In genomic region chr3:36380171-36381031, GRCh38 we compare ENCODE assay signal across 1 cellular context.
TF ChIP-seq lines count a peak whose summit lies in the region.

A gene with protein sequence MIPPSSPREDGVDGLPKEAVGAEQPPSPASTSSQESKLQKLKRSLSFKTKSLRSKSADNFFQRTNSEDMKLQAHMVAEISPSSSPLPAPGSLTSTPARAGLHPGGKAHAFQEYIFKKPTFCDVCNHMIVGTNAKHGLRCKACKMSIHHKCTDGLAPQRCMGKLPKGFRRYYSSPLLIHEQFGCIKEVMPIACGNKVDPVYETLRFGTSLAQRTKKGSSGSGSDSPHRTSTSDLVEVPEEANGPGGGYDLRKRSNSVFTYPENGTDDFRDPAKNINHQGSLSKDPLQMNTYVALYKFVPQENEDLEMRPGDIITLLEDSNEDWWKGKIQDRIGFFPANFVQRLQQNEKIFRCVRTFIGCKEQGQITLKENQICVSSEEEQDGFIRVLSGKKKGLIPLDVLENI (plus strand): TSS chr3:36380504. CDS start chr3:36380644, 140 bp downstream.

TF ChIP-seq in HEK293, 187 proteins besides CTCF, POLR2A, EP300 and RAD21 (continued from another document and continues in another):
- TF ChIP-seq, protein P1, sequence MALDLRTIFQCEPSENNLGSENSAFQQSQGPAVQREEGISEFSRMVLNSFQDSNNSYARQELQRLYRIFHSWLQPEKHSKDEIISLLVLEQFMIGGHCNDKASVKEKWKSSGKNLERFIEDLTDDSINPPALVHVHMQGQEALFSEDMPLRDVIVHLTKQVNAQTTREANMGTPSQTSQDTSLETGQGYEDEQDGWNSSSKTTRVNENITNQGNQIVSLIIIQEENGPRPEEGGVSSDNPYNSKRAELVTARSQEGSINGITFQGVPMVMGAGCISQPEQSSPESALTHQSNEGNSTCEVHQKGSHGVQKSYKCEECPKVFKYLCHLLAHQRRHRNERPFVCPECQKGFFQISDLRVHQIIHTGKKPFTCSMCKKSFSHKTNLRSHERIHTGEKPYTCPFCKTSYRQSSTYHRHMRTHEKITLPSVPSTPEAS (tag by site-specific recombination; IDR thresholded peaks at IDR 0.05), result no peak
- TF ChIP-seq, protein P2, sequence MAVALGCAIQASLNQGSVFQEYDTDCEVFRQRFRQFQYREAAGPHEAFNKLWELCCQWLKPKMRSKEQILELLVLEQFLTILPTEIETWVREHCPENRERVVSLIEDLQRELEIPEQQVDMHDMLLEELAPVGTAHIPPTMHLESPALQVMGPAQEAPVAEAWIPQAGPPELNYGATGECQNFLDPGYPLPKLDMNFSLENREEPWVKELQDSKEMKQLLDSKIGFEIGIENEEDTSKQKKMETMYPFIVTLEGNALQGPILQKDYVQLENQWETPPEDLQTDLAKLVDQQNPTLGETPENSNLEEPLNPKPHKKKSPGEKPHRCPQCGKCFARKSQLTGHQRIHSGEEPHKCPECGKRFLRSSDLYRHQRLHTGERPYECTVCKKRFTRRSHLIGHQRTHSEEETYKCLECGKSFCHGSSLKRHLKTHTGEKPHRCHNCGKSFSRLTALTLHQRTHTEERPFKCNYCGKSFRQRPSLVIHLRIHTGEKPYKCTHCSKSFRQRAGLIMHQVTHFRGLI (tag by site-specific recombination; IDR thresholded peaks at IDR 0.05), result peak; percentile 27; the same call in 1 of the 2 replicates
- peak; percentile 96 for TF ChIP-seq ZBTB26 (tag by site-specific recombination; optimal IDR thresholded peaks at IDR 0.05)
- TF ChIP-seq ZNF394 (tag by site-specific recombination; IDR thresholded peaks at IDR 0.05; ENCODE audit: borderline replicate concordance), result no peak
- peak; percentile 76 for TF ChIP-seq ZNF692 (tag by site-specific recombination; IDR thresholded peaks at IDR 0.05)
- TF ChIP-seq ZNF311 (tag by site-specific recombination; IDR thresholded peaks at IDR 0.05; ENCODE audit: borderline replicate concordance), result no peak
- peak; percentile 72 for TF ChIP-seq KLF9 (tag by site-specific recombination; IDR thresholded peaks at IDR 0.05; ENCODE audit: low read depth)
- peak; percentile 65; the same call in 1 of the 2 replicates for TF ChIP-seq ZNF660 (tag by site-specific recombination; IDR thresholded peaks at IDR 0.05)
- peak; percentile 97 for TF ChIP-seq ZBTB8A (tag by site-specific recombination; IDR thresholded peaks at IDR 0.05)
- TF ChIP-seq ZNF2 (tag by site-specific recombination; IDR thresholded peaks at IDR 0.05), result no peak; the same call in 1 of the 2 replicates
- TF ChIP-seq ZFP69B (tag by site-specific recombination; IDR thresholded peaks at IDR 0.05), result peak; percentile 48; the same call in 1 of the 2 replicates
- TF ChIP-seq, protein P3, sequence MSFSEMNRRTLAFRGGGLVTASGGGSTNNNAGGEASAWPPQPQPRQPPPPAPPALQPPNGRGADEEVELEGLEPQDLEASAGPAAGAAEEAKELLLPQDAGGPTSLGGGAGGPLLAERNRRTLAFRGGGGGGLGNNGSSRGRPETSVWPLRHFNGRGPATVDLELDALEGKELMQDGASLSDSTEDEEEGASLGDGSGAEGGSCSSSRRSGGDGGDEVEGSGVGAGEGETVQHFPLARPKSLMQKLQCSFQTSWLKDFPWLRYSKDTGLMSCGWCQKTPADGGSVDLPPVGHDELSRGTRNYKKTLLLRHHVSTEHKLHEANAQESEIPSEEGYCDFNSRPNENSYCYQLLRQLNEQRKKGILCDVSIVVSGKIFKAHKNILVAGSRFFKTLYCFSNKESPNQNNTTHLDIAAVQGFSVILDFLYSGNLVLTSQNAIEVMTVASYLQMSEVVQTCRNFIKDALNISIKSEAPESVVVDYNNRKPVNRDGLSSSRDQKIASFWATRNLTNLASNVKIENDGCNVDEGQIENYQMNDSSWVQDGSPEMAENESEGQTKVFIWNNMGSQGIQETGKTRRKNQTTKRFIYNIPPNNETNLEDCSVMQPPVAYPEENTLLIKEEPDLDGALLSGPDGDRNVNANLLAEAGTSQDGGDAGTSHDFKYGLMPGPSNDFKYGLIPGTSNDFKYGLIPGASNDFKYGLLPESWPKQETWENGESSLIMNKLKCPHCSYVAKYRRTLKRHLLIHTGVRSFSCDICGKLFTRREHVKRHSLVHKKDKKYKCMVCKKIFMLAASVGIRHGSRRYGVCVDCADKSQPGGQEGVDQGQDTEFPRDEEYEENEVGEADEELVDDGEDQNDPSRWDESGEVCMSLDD (tag by site-specific recombination; IDR thresholded peaks at IDR 0.05), result no peak
- peak; percentile 91 for TF ChIP-seq KLF1 (tag by site-specific recombination; IDR thresholded peaks at IDR 0.05)
- TF ChIP-seq, protein P4, sequence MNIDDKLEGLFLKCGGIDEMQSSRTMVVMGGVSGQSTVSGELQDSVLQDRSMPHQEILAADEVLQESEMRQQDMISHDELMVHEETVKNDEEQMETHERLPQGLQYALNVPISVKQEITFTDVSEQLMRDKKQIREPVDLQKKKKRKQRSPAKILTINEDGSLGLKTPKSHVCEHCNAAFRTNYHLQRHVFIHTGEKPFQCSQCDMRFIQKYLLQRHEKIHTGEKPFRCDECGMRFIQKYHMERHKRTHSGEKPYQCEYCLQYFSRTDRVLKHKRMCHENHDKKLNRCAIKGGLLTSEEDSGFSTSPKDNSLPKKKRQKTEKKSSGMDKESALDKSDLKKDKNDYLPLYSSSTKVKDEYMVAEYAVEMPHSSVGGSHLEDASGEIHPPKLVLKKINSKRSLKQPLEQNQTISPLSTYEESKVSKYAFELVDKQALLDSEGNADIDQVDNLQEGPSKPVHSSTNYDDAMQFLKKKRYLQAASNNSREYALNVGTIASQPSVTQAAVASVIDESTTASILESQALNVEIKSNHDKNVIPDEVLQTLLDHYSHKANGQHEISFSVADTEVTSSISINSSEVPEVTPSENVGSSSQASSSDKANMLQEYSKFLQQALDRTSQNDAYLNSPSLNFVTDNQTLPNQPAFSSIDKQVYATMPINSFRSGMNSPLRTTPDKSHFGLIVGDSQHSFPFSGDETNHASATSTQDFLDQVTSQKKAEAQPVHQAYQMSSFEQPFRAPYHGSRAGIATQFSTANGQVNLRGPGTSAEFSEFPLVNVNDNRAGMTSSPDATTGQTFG (tag by site-specific recombination; IDR thresholded peaks at IDR 0.05; ENCODE audit: borderline replicate concordance), result no peak
- no peak for TF ChIP-seq MYNN (tag by site-specific recombination; IDR thresholded peaks at IDR 0.05; ENCODE audit: borderline replicate concordance)
- peak; percentile 25; the same call in 1 of the 2 replicates for TF ChIP-seq REST (tag by site-specific recombination; IDR thresholded peaks at IDR 0.05)
- no peak for TF ChIP-seq HOXD13 (CRISPR knock-in tag; IDR thresholded peaks at IDR 0.05; ENCODE audit: borderline replicate concordance)
- TF ChIP-seq ZNF121 (tag by site-specific recombination; IDR thresholded peaks at IDR 0.05), result peak; percentile 9; the same call in 1 of the 2 replicates
- TF ChIP-seq ZSCAN30 (tag by site-specific recombination; IDR thresholded peaks at IDR 0.05), result peak; percentile 98
- peak; percentile 37; the same call in 1 of the 2 replicates for TF ChIP-seq KLF10 (tag by site-specific recombination; IDR thresholded peaks at IDR 0.05)
- no peak for TF ChIP-seq ZNF621 (tag by site-specific recombination; IDR thresholded peaks at IDR 0.05)
- TF ChIP-seq GLI2 (tag by site-specific recombination; IDR thresholded peaks at IDR 0.05; ENCODE audit: borderline replicate concordance, low read depth), result no peak
- TF ChIP-seq OSR2 (tag by site-specific recombination; IDR thresholded peaks at IDR 0.05), result 0 out of 2 replicates have a peak, but pooled peaks have one; percentile 24
- TF ChIP-seq ZNF785 (tag by site-specific recombination; IDR thresholded peaks at IDR 0.05), result 0 out of 2 replicates have a peak, but pooled peaks have one; percentile 24
- no peak for TF ChIP-seq SALL2 (tag by site-specific recombination; IDR thresholded peaks at IDR 0.05; ENCODE audit: borderline replicate concordance)
- peak; percentile 55; the same call in 1 of the 2 replicates for TF ChIP-seq GLIS2 (tag by site-specific recombination; IDR thresholded peaks at IDR 0.05)
- TF ChIP-seq, protein P5, sequence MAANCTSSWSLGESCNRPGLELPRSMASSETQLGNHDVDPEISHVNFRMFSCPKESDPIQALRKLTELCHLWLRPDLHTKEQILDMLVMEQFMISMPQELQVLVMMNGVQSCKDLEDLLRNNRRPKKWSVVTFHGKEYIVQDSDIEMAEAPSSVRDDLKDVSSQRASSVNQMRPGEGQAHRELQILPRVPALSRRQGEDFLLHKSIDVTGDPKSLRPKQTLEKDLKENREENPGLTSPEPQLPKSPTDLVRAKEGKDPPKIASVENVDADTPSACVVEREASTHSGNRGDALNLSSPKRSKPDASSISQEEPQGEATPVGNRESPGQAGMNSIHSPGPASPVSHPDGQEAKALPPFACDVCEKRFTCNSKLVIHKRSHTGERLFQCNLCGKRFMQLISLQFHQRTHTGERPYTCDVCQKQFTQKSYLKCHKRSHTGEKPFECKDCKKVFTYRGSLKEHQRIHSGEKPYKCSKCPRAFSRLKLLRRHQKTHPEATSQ (tag by site-specific recombination; IDR thresholded peaks at IDR 0.05), result no peak
- no peak for TF ChIP-seq ZNF18 (tag by site-specific recombination; IDR thresholded peaks at IDR 0.05)
- TF ChIP-seq, protein P6, sequence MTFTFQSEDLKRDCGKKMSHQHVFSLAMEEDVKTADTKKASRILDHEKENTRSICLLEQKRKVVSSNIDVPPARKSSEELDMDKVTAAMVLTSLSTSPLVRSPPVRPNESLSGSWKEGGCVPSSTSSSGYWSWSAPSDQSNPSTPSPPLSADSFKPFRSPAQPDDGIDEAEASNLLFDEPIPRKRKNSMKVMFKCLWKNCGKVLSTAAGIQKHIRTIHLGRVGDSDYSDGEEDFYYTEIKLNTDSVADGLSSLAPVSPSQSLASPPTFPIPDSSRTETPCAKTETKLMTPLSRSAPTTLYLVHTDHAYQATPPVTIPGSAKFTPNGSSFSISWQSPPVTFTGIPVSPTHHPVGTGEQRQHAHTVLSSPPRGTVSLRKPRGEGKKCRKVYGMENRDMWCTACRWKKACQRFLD (tag by site-specific recombination; IDR thresholded peaks at IDR 0.05), result no peak
- peak; percentile 55 for TF ChIP-seq SP2 (tag by site-specific recombination; IDR thresholded peaks at IDR 0.05)
- no peak for TF ChIP-seq FEZF1 (tag by site-specific recombination; IDR thresholded peaks at IDR 0.05)
- peak; percentile 12 for TF ChIP-seq EGR2 (tag by site-specific recombination; IDR thresholded peaks at IDR 0.05; ENCODE audit: low read depth)
- no peak for TF ChIP-seq ZNF112 (tag by site-specific recombination; IDR thresholded peaks at IDR 0.05)
- TF ChIP-seq KLF7 (tag by site-specific recombination; IDR thresholded peaks at IDR 0.05; ENCODE audit: borderline replicate concordance), result peak; percentile 50; the same call in 1 of the 2 replicates
